Comparison of ENCODE assay signal across 2 cellular contexts in genomic region chr9:35598863-35599590, GRCh38.
TF ChIP-seq lines count a peak whose summit lies in the region.

No MANE protein-coding gene starts in this region.

TF ChIP-seq in H1, 55 proteins besides CTCF, POLR2A, EP300 and RAD21:
- TF ChIP-seq SP1 (IDR thresholded peaks at IDR 0.05; ENCODE audit: low read depth, low read length): 0 out of 2 replicates have a peak, but pooled peaks have one; percentile 34
- TF ChIP-seq TCF12 (IDR thresholded peaks at IDR 0.05; ENCODE audit: low read depth, low read length): 0 out of 2 replicates have a peak, but pooled peaks have one; percentile 51
- no peak for TF ChIP-seq KDM1A (IDR thresholded peaks at IDR 0.05; ENCODE audit: borderline replicate concordance, low read length)

TF ChIP-seq in SK-N-SH, 30 proteins besides CTCF, POLR2A, EP300 and RAD21:
- TF ChIP-seq FOXM1 (IDR thresholded peaks at IDR 0.05; ENCODE audit: low read depth) (no peak), FOXJ3 (CRISPR knock-in tag; IDR thresholded peaks at IDR 0.05) (no peak), RFX5 (IDR thresholded peaks at IDR 0.05; ENCODE audit: low read length) (no peak), ZBTB33 (IDR thresholded peaks at IDR 0.05; ENCODE audit: borderline replicate concordance, low read depth) (no peak), POLR2AphosphoS5 (IDR thresholded peaks at IDR 0.05; ENCODE audit: low read depth, low read length) (no peak), TEAD4 (IDR thresholded peaks at IDR 0.05; ENCODE audit: borderline replicate concordance, insufficient read depth) (no peak), MXI1 (IDR thresholded peaks at IDR 0.05; ENCODE audit: low read depth, low read length) (no peak), EZH2phosphoT487 (IDR thresholded peaks at IDR 0.05; ENCODE audit: borderline replicate concordance, low read depth) (no peak), TCF12 (IDR thresholded peaks at IDR 0.05) (no peak), TAF1 (IDR thresholded peaks at IDR 0.05; ENCODE audit: borderline replicate concordance, low read depth, low read length) (no peak)
